In genomic region chr6:87182940-87183339, GRCh38 we compare ENCODE assay signal across 21 cellular contexts. TPM values are rescaled to one million over a fixed set of nuclear protein-coding genes. Genes with fewer than 3 reads are reported as not detected.
DNase-seq lines count a peak whose midpoint lies in the region; ATAC-seq and TF ChIP-seq lines count a peak whose summit lies in the region.
"Had no signal": no experiment of that assay in that cellular context is flagged by ENCODE, and none has a peak within 500 bp of the region (broad histone marks: within the 10 kb centered on the region; RNA-seq: fewer than 3 reads in every experiment).

No MANE protein-coding gene starts in this region.

- H3K4me1 Mint-ChIP-seq in activated T-cell treated with anti-CD3 and anti-CD28 coated beads, Interleukin-2, amount 50 U/mL, for 72 hours (ENCODE audit: low read depth): peaks cover 77% of the 10 kb centered on the region
- H3K4me1 Mint-ChIP-seq in activated T-helper 2 cell treated with anti-CD3 and anti-CD28 coated beads, Interferon-gamma antibody, Interleukin-2, Interleukin-4, amounts not matched to agents 10 μg/mL and 5 μg/mL and 100 μg/mL, durations not matched to agents 14 hours and 24 hours and 36 hours (ENCODE audit: low read depth): peaks cover 50% of the 10 kb centered on the region

- intact Hi-C loops in activated T-helper 2 cell treated with anti-CD3 and anti-CD28 coated beads, Interferon-gamma antibody, Interleukin-2, Interleukin-4, amounts not matched to agents 10 μg/mL and 5 μg/mL and 100 μg/mL, durations not matched to agents 14 hours and 24 hours and 36 hours (cut with micrococcal nuclease): loop anchor here (1.0 to 2.0 kb wide), 3 partner anchors 14 to 78 kb away; partner anchors contain the start of gene ZNF292
- intact Hi-C loops in left lung (cut with DNase I): no loop called here

- H3K36me3 ChIP-seq in left lung: peaks cover 0 to 17% of the 10 kb centered on the region in 2 donors
- H3K36me3 ChIP-seq: transverse colon had no signal

- H3K27me3 ChIP-seq in left lung: no peaks in the 10 kb centered on the region
- H3K27me3 ChIP-seq: transverse colon had no signal

- H3K4me3 Mint-ChIP-seq in activated T-cell treated with anti-CD3 and anti-CD28 coated beads, Interleukin-2, amount 50 U/mL, for 72 hours: peak overlapping the region; percentile 61 to 84
- no peak overlapping the region for H3K4me3 Mint-ChIP-seq in activated T-helper 2 cell treated with anti-CD3 and anti-CD28 coated beads, Interferon-gamma antibody, Interleukin-2, Interleukin-4, amounts not matched to agents 10 μg/mL and 5 μg/mL and 100 μg/mL, durations not matched to agents 14 hours and 24 hours and 36 hours (ENCODE audit: low read depth)
- H3K4me3 Mint-ChIP-seq: CD4-positive, alpha-beta T cell had no signal

- ATAC-seq in activated T-cell treated with anti-CD3 and anti-CD28 coated beads, Interleukin-2, amount 50 U/mL, for 72 hours (replicated peaks in 1 of 2): peak; percentile 68 to 70
- ATAC-seq in GM21528 (IDR thresholded peaks at IDR 0.05; ENCODE audit: low FRiP score, unreplicated experiment) (peak; percentile 11), HG03571 (IDR thresholded peaks at IDR 0.05; ENCODE audit: unreplicated experiment) (no peak), left lung (no peak)
- peak; percentile 53 for ATAC-seq in stimulated activated naive CD8-positive, alpha-beta T cell treated with anti-CD3 and anti-CD28 coated beads, Interleukin-15, Interleukin-2, amounts not matched to agents 100 U/mL and 50 U/mL, for 24 hours
- ATAC-seq: HCT116, K562, left cardiac atrium had no signal

- H3K36me3 Mint-ChIP-seq in activated T-cell treated with anti-CD3 and anti-CD28 coated beads, Interleukin-2, amount 50 U/mL, for 72 hours (ENCODE audit: insufficient read depth in 2 of 2): peaks cover 2 to 16% of the 10 kb centered on the region in 2 donors
- peaks cover 66% of the 10 kb centered on the region for H3K36me3 Mint-ChIP-seq in activated T-helper 2 cell treated with anti-CD3 and anti-CD28 coated beads, Interferon-gamma antibody, Interleukin-2, Interleukin-4, amounts not matched to agents 10 μg/mL and 5 μg/mL and 100 μg/mL, durations not matched to agents 14 hours and 24 hours and 36 hours (ENCODE audit: low read depth)

- no peaks in the 10 kb centered on the region for H3K4me1 ChIP-seq in left lung

- no peak for TF ChIP-seq CTCF in left lung (IDR thresholded peaks at IDR 0.05)

- H3K9me3 Mint-ChIP-seq in activated T-cell treated with anti-CD3 and anti-CD28 coated beads, Interleukin-2, amount 50 U/mL, for 72 hours: no peaks in the 10 kb centered on the region
- no peaks in the 10 kb centered on the region for H3K9me3 Mint-ChIP-seq in activated T-helper 2 cell treated with anti-CD3 and anti-CD28 coated beads, Interferon-gamma antibody, Interleukin-2, Interleukin-4, amounts not matched to agents 10 μg/mL and 5 μg/mL and 100 μg/mL, durations not matched to agents 14 hours and 24 hours and 36 hours
- H3K9me3 Mint-ChIP-seq: CD4-positive, alpha-beta T cell had no signal

- H3K27ac Mint-ChIP-seq in activated T-cell treated with anti-CD3 and anti-CD28 coated beads, Interleukin-2, amount 50 U/mL, for 72 hours: peak overlapping the region; percentile 97
- H3K27ac Mint-ChIP-seq in activated T-helper 2 cell treated with anti-CD3 and anti-CD28 coated beads, Interferon-gamma antibody, Interleukin-2, Interleukin-4, amounts not matched to agents 10 μg/mL and 5 μg/mL and 100 μg/mL, durations not matched to agents 14 hours and 24 hours and 36 hours: peak overlapping the region; percentile 72
- H3K27ac Mint-ChIP-seq: CD4-positive, alpha-beta T cell; progenitor cell of endocrine pancreas had no signal

- H3K27ac ChIP-seq in left lung: no peak overlapping the region
- H3K27ac ChIP-seq: transverse colon had no signal

- no peaks in the 10 kb centered on the region for H3K9me3 ChIP-seq in left lung
- H3K9me3 ChIP-seq: SK-N-SH, transverse colon had no signal

- no peaks in the 10 kb centered on the region for H3K27me3 Mint-ChIP-seq in activated T-cell treated with anti-CD3 and anti-CD28 coated beads, Interleukin-2, amount 50 U/mL, for 72 hours (ENCODE audit: low read depth)
- H3K27me3 Mint-ChIP-seq in activated T-helper 2 cell treated with anti-CD3 and anti-CD28 coated beads, Interferon-gamma antibody, Interleukin-2, Interleukin-4, amounts not matched to agents 10 μg/mL and 5 μg/mL and 100 μg/mL, durations not matched to agents 14 hours and 24 hours and 36 hours (ENCODE audit: low read depth): no peaks in the 10 kb centered on the region
- H3K27me3 Mint-ChIP-seq: CD4-positive, alpha-beta T cell; progenitor cell of endocrine pancreas had no signal

- DNase-seq in activated T-cell treated with anti-CD3 and anti-CD28 coated beads, Interleukin-2, amount 50 U/mL, for 72 hours: no peak
- DNase-seq in activated T-cell treated with anti-CD3 and anti-CD28 coated beads, Interleukin-2, amount 50 U/mL, for 1 hour: no peak
- no peak for DNase-seq in activated T-helper 2 cell treated with anti-CD3 and anti-CD28 coated beads, Interferon-gamma antibody, Interleukin-2, Interleukin-4, amounts not matched to agents 10 μg/mL and 5 μg/mL and 100 μg/mL, durations not matched to agents 14 hours and 24 hours and 36 hours (ENCODE audit: low spot score)
- DNase-seq in stimulated activated naive CD8-positive, alpha-beta T cell treated with anti-CD3 and anti-CD28 coated beads, Interleukin-15, Interleukin-2, amounts not matched to agents 100 U/mL and 50 U/mL, for 24 hours: no peak
- DNase-seq in amygdala (lab: John Stamatoyannopoulos, UW) (no peak), left lung (no peak)
- DNase-seq: CD4-positive, alpha-beta T cell; cortex of kidney; DMS 273 treated with DMSO at 0.1 percent for 48 hours; glutamatergic neuron; left cardiac atrium; MM.1S; NCI-H146; NCI-H524; SK-N-SH; transverse colon had no signal

- no peak overlapping the region for H3K4me3 ChIP-seq in left lung
- H3K4me3 ChIP-seq: K562, transverse colon had no signal

RNA-seq across cellular contexts. Expression of gene ZNF292, which starts 27.6 kb away (rescaled TPM):
- total RNA-seq in activated T-cell treated with anti-CD3 and anti-CD28 coated beads, Interleukin-2, amount 50 U/mL, for 72 hours: 10 to 100 TPM; 55.3 to 68.0 TPM
- total RNA-seq in activated T-helper 2 cell treated with anti-CD3 and anti-CD28 coated beads, Interferon-gamma antibody, Interleukin-2, Interleukin-4, amounts not matched to agents 10 μg/mL and 5 μg/mL and 100 μg/mL, durations not matched to agents 14 hours and 24 hours and 36 hours: 56.2 and 62.7 TPM in 2 replicates
- total RNA-seq in left lung: 10 to 100 TPM; 25.2 to 29.1 TPM

Comparison
In these comparisons a context has a peak if more than half of its experiments do, and no peak if none do; other contexts are left out.
1. ATAC-seq: peak in activated T-cell treated with anti-CD3 and anti-CD28 coated beads, Interleukin-2, amount 50 U/mL, for 72 hours (2 of 2), GM21528 (single experiment) and stimulated activated naive CD8-positive, alpha-beta T cell treated with anti-CD3 and anti-CD28 coated beads, Interleukin-15, Interleukin-2, amounts not matched to agents 100 U/mL and 50 U/mL, for 24 hours (single experiment); none in HG03571 (single experiment) and left lung (single experiment).